In genomic region chr13:68727165-68727564, GRCh38 we compare ENCODE assay signal across 12 cellular contexts.
A peak's percentile ranks its signal among the peaks of the same experiment; 100 is the strongest.
DNase-seq lines count a peak whose midpoint lies in the region; ATAC-seq and TF ChIP-seq lines count a peak whose summit lies in the region.
"Had no signal": no experiment of that assay in that cellular context is flagged by ENCODE, and none has a peak within 500 bp of the region (broad histone marks: within the 10 kb centered on the region; RNA-seq: fewer than 3 reads in every experiment).

No MANE protein-coding gene starts in this region.

- no peaks in the 10 kb centered on the region for H3K79me2 ChIP-seq in neural progenitor cell (ENCODE audit: low read depth)

- DNase-seq in ELR (ENCODE audit: low read depth) (peak; percentile 63), RKO (ENCODE audit: low spot score) (peak; percentile 80), astrocyte of the cerebellum (ENCODE audit: low read depth) (peak; percentile 46), neural progenitor cell (ENCODE audit: low spot score) (no peak), HuH-7.5 (ENCODE audit: low spot score) (no peak), DMS114 treated with DMSO at 0.1 percent for 48 hours (lab: John Stamatoyannopoulos, UW; ENCODE audit: unreplicated experiment) (no peak)
- no peak for DNase-seq in stimulated activated naive B cell treated with anti-CD40 and anti-IgM and Interleukin-4, amounts not matched to agents 10 μg/mL and 1 μg/mL and 100 μg/mL, for 72 hours
- DNase-seq: CD8-positive, alpha-beta T cell; H9; MV-4-11; NCI-H82; SIG-M5 had no signal

- no peak overlapping the region for H3K4me3 Mint-ChIP-seq in neural progenitor cell
- no peak overlapping the region for H3K4me3 Mint-ChIP-seq in stimulated activated naive B cell treated with anti-CD40 and anti-IgM and Interleukin-4, amounts not matched to agents 10 μg/mL and 1 μg/mL and 100 μg/mL, for 72 hours
- H3K4me3 Mint-ChIP-seq: CD8-positive, alpha-beta T cell; H9 had no signal

- H2AFZ ChIP-seq in neural progenitor cell (replicated peaks), result peak overlapping the region; percentile 5

- H3K27me3 ChIP-seq in neural progenitor cell, result no peaks in the 10 kb centered on the region

- H3K4me3 ChIP-seq in astrocyte of the cerebellum (ENCODE audit: low read depth, low read length) (no peak overlapping the region), neural progenitor cell (no peak overlapping the region)

- H3K9me3 Mint-ChIP-seq in neural progenitor cell, result peaks cover 6% of the 10 kb centered on the region
- peaks cover 0 to 1% of the 10 kb centered on the region in 2 donors for H3K9me3 Mint-ChIP-seq in stimulated activated naive B cell treated with anti-CD40 and anti-IgM and Interleukin-4, amounts not matched to agents 10 μg/mL and 1 μg/mL and 100 μg/mL, for 72 hours
- H3K9me3 Mint-ChIP-seq: H9 had no signal

- H3K9ac ChIP-seq in neural progenitor cell, result no peak overlapping the region

- H3K4me2 ChIP-seq in neural progenitor cell, result no peak overlapping the region

- peaks cover 9% of the 10 kb centered on the region for H3K4me1 ChIP-seq in neural progenitor cell

- ATAC-seq in stimulated activated naive B cell treated with anti-CD40 and anti-IgM and Interleukin-4, amounts not matched to agents 10 μg/mL and 1 μg/mL and 100 μg/mL, for 72 hours (replicated peaks), result no peak
- ATAC-seq: CD8-positive, alpha-beta T cell had no signal

- H4K20me1 ChIP-seq in neural progenitor cell (ENCODE audit: low read depth), result no peaks in the 10 kb centered on the region

- H3K27me3 Mint-ChIP-seq in neural progenitor cell (ENCODE audit: insufficient read depth, low read depth), result no peaks in the 10 kb centered on the region
- H3K27me3 Mint-ChIP-seq in stimulated activated naive B cell treated with anti-CD40 and anti-IgM and Interleukin-4, amounts not matched to agents 10 μg/mL and 1 μg/mL and 100 μg/mL, for 72 hours, result no peaks in the 10 kb centered on the region

- H3F3A ChIP-seq in neural progenitor cell (ENCODE audit: low read depth), result no peaks in the 10 kb centered on the region

- peak overlapping the region; percentile 30 for H3K27ac Mint-ChIP-seq in neural progenitor cell
- H3K27ac Mint-ChIP-seq in stimulated activated naive B cell treated with anti-CD40 and anti-IgM and Interleukin-4, amounts not matched to agents 10 μg/mL and 1 μg/mL and 100 μg/mL, for 72 hours, result no peak overlapping the region
- H3K27ac Mint-ChIP-seq: CD8-positive, alpha-beta T cell; H9 had no signal

- H3K36me3 Mint-ChIP-seq in neural progenitor cell, result peaks cover 4% of the 10 kb centered on the region
- H3K36me3 Mint-ChIP-seq in stimulated activated naive B cell treated with anti-CD40 and anti-IgM and Interleukin-4, amounts not matched to agents 10 μg/mL and 1 μg/mL and 100 μg/mL, for 72 hours, result no peaks in the 10 kb centered on the region
- H3K36me3 Mint-ChIP-seq: CD8-positive, alpha-beta T cell had no signal

- no peak overlapping the region for H3K27ac ChIP-seq in neural progenitor cell

- H3K9me3 ChIP-seq in neural progenitor cell (ENCODE audit: low read depth), result no peaks in the 10 kb centered on the region

- H3K36me3 ChIP-seq in neural progenitor cell, result no peaks in the 10 kb centered on the region

- TF ChIP-seq CTCF in astrocyte of the cerebellum (IDR thresholded peaks at IDR 0.05; ENCODE audit: low read depth, low read length, missing control alignments), result no peak
- no peak for TF ChIP-seq CTCF in neural progenitor cell (IDR thresholded peaks at IDR 0.05)

- H3K4me1 Mint-ChIP-seq in neural progenitor cell, result peaks cover 7% of the 10 kb centered on the region
- no peaks in the 10 kb centered on the region for H3K4me1 Mint-ChIP-seq in stimulated activated naive B cell treated with anti-CD40 and anti-IgM and Interleukin-4, amounts not matched to agents 10 μg/mL and 1 μg/mL and 100 μg/mL, for 72 hours

- in situ Hi-C loops in astrocyte of the cerebellum (cut with HindIII; ENCODE audit: low sequenced_read_pairs), result no loop called here

Comparison
In these comparisons a context has a peak if more than half of its experiments do, and no peak if none do; other contexts are left out.
1. DNase-seq: peak in ELR (single experiment), RKO (single experiment) and astrocyte of the cerebellum (single experiment); none in neural progenitor cell (single experiment), stimulated activated naive B cell treated with anti-CD40 and anti-IgM and Interleukin-4, amounts not matched to agents 10 μg/mL and 1 μg/mL and 100 μg/mL, for 72 hours (single experiment), HuH-7.5 (single experiment) and DMS114 treated with DMSO at 0.1 percent for 48 hours (single experiment).